In genomic region chr10:93462881-93463280, GRCh38 we compare ENCODE assay signal across 9 cellular contexts. TPM values are rescaled to one million over a fixed set of nuclear protein-coding genes. Genes with fewer than 3 reads are reported as not detected.
A peak's percentile ranks its signal among the peaks of the same experiment; 100 is the strongest.
DNase-seq lines count a peak whose midpoint lies in the region; ATAC-seq, FAIRE-seq and TF ChIP-seq lines count a peak whose summit lies in the region.
"Had no signal": no experiment of that assay in that cellular context is flagged by ENCODE, and none has a peak within 500 bp of the region (broad histone marks: within the 10 kb centered on the region; RNA-seq: fewer than 3 reads in every experiment).

No MANE protein-coding gene starts in this region.

- intact Hi-C loops in HCT116 (cut with micrococcal nuclease) = no loop called here

- DNase-seq in HCT116 (ENCODE audit: low read depth, low spot score) (no peak), SJCRH30 (peak; percentile 59 to 74), endodermal cell (peak; percentile 31), GM19239 (ENCODE audit: insufficient read length, low spot score) (no peak), HUDEP-2 (lab: John Stamatoyannopoulos, UW; ENCODE audit: unreplicated experiment in 76 of 76) (no peak), GM12891 (ENCODE audit: insufficient read length, low spot score) (no peak), HTR-8/SVneo (ENCODE audit: insufficient read length, low spot score) (no peak)
- DNase-seq in stimulated activated CD4-positive, alpha-beta T cell treated with anti-CD3 and anti-CD28 coated beads, Interleukin-15, amount 100 ng/mL, for 24 hours = peak; percentile 69
- DNase-seq: NCI-H69 had no signal

- H3K36me3 ChIP-seq in HCT116 (ENCODE audit: control insufficient read depth in 1 of 2, insufficient read depth in 2 of 2, low read length in 2 of 2) (peaks cover 0 to 17% of the 10 kb centered on the region in 2 experiments; a peak in 1 of 4 replicates), SJCRH30 (no peaks in the 10 kb centered on the region), endodermal cell (ENCODE audit: control insufficient read depth, insufficient read depth, low read length) (peaks cover 14% of the 10 kb centered on the region)

- POLR2A ChIA-PET in HCT116 (lab: Charles Lee) = interaction anchor here (1.0 to 3.2 kb wide), 4 partner anchors 8 to 26 kb away, joined by 3 to 19 read pairs (median 16); no protein-coding TSS in a partner anchor

- no peak overlapping the region for H3K4me3 Mint-ChIP-seq in endodermal cell

- peak overlapping the region; percentile 33 for H3K27ac Mint-ChIP-seq in endodermal cell

- 89 to 90% methylated on average over 8 to 9 of the region's 9 CpGs for WGBS in endodermal cell (ENCODE audit: insufficient coverage in 1 of 2, insufficient read length in 1 of 2), 2 experiments

- no peaks in the 10 kb centered on the region for H3K27me3 Mint-ChIP-seq in endodermal cell (ENCODE audit: insufficient read depth)

- TF ChIP-seq POLR2A in HCT116 (IDR thresholded peaks at IDR 0.05; ENCODE audit: borderline replicate concordance, extremely low read depth, insufficient read depth, insufficient read length) (no peak), GM12891 (IDR thresholded peaks at IDR 0.05; ENCODE audit: low read depth, low read length) (no peak)

- BruUV-seq in HCT116 (replicated peaks; lab: Mats Ljungman, UMichigan) = no TSS peak

- no peaks in the 10 kb centered on the region for H3K9me3 ChIP-seq in HCT116 (ENCODE audit: control insufficient read depth in 1 of 2, insufficient read depth in 1 of 2, low read depth in 1 of 2, low read length in 2 of 2)
- no peaks in the 10 kb centered on the region; the same call in 1 of the 2 replicates for H3K9me3 ChIP-seq in SJCRH30 (replicated peaks)
- H3K9me3 ChIP-seq in endodermal cell (ENCODE audit: control insufficient read depth, low read length) = no peaks in the 10 kb centered on the region

- peaks cover 86 to 93% of the 10 kb centered on the region in 2 experiments for H3K4me1 ChIP-seq in HCT116 (ENCODE audit: control insufficient read depth in 1 of 2, insufficient read depth in 2 of 2, low read length in 2 of 2)
- peaks cover 63% of the 10 kb centered on the region for H3K4me1 ChIP-seq in SJCRH30
- no peaks in the 10 kb centered on the region for H3K4me1 ChIP-seq in endodermal cell (ENCODE audit: control insufficient read depth, insufficient read depth, low read length)

- H3K4me2 ChIP-seq in HCT116 (ENCODE audit: low read length) = peak overlapping the region; percentile 76

- peaks cover 18% of the 10 kb centered on the region for H3K36me3 Mint-ChIP-seq in endodermal cell (ENCODE audit: low read depth)

- peaks cover 27% of the 10 kb centered on the region for H3K4me1 Mint-ChIP-seq in endodermal cell

- peaks cover 93% of the 10 kb centered on the region for H3K79me2 ChIP-seq in HCT116 (ENCODE audit: insufficient read depth, low read length)

- H3K9me3 Mint-ChIP-seq in endodermal cell = no peaks in the 10 kb centered on the region

- no peaks in the 10 kb centered on the region for H3K9me2 ChIP-seq in HCT116 (ENCODE audit: insufficient read depth)

- no peak for TF ChIP-seq RAD21 in HCT116 (IDR thresholded peaks at IDR 0.05; ENCODE audit: low read depth)

- RAD21 ChIA-PET in HCT116 (lab: Charles Lee; ENCODE audit: low non-redundant PET in 1 of 2, low total read pairs in 2 of 2, uncharacterized antibody in 2 of 2, unreplicated experiment in 2 of 2) = interaction anchor here in 1 of 2 experiments (1.0 kb wide), 1 partner anchor 19 kb away, joined by 3 read pairs; the partner anchor contains the start of gene MYOF

- H3K27ac ChIP-seq in HCT116 (ENCODE audit: low read depth, low read length) (peak overlapping the region; percentile 98), SJCRH30 (peak overlapping the region; percentile 77), endodermal cell (ENCODE audit: low read depth, low read length) (no peak overlapping the region)

- FAIRE-seq in GM19239 (lab: Jason Lieb, UNC) (no peak), GM12891 (lab: Jason Lieb, UNC) (no peak), HTR-8/SVneo (lab: Jason Lieb, UNC) (no peak)

- CTCF ChIA-PET in HCT116 (lab: Charles Lee) = interaction anchor here (1.1 to 2.6 kb wide), 3 partner anchors 20 to 86 kb away, joined by 3 to 13 read pairs (median 6); partner anchors contain the start of gene MYOF

- ATAC-seq in HCT116 = no peak

- H4K20me1 ChIP-seq in HCT116 (ENCODE audit: insufficient read depth) = no peaks in the 10 kb centered on the region

- TF ChIP-seq CTCF in HCT116 (IDR thresholded peaks at IDR 0.05 in 2 of 3, conservative IDR thresholded peaks at IDR 0.05 in 1 of 3; ENCODE audit: borderline replicate concordance in 1 of 3, insufficient read depth in 1 of 3, low read depth in 2 of 3, low read length in 2 of 3) = no peak
- TF ChIP-seq CTCF in endodermal cell (conservative IDR thresholded peaks at IDR 0.05) = no peak

- no peak overlapping the region for H2AFZ ChIP-seq in HCT116 (ENCODE audit: low read depth, low read length, poor library complexity, severe bottlenecking)

- peak overlapping the region; percentile 65 for H3K9ac ChIP-seq in HCT116 (ENCODE audit: low read length)
- no peak overlapping the region for H3K9ac ChIP-seq in endodermal cell (ENCODE audit: extremely low read depth, low read length, poor library complexity, severe bottlenecking)

- H3K27me3 ChIP-seq in HCT116 (ENCODE audit: insufficient read depth, low read length) = no peaks in the 10 kb centered on the region
- no peaks in the 10 kb centered on the region for H3K27me3 ChIP-seq in SJCRH30
- no peaks in the 10 kb centered on the region for H3K27me3 ChIP-seq in endodermal cell (ENCODE audit: control insufficient read depth, insufficient read depth, low read length, poor library complexity, severe bottlenecking)

- H3K4me3 ChIP-seq in HCT116 (replicated peaks in 1 of 2; ENCODE audit: low read depth in 1 of 2, low read length in 2 of 2) (no peak overlapping the region), SJCRH30 (no peak overlapping the region), endodermal cell (ENCODE audit: low read length) (no peak overlapping the region)

TF ChIP-seq in HCT116, 20 proteins besides CTCF, POLR2A, EP300 and RAD21:
- TF ChIP-seq POLR2AphosphoS5 (IDR thresholded peaks at IDR 0.05; ENCODE audit: low read depth, low read length) (0 out of 2 replicates have a peak, but pooled peaks have one; percentile 18), SIN3A (IDR thresholded peaks at IDR 0.05; ENCODE audit: low read depth) (no peak)

TF ChIP-seq in GM12891, 5 proteins besides CTCF, POLR2A, EP300 and RAD21:
- TF ChIP-seq POU2F2 (IDR thresholded peaks at IDR 0.05; ENCODE audit: low read depth, low read length) (no peak), POLR2AphosphoS5 (IDR thresholded peaks at IDR 0.05; ENCODE audit: low read depth, low read length) (no peak), TAF1 (IDR thresholded peaks at IDR 0.05; ENCODE audit: low read depth, low read length) (no peak), SPI1 (IDR thresholded peaks at IDR 0.05; ENCODE audit: low read depth, low read length) (no peak), PAX5 (IDR thresholded peaks at IDR 0.05; ENCODE audit: insufficient read depth, low read length, severe bottlenecking) (no peak)

RNA-seq across cellular contexts. Expression of gene MYOF, which starts 19.3 kb away (rescaled TPM):
- total RNA-seq in HCT116 (2021; ENCODE audit: unreplicated experiment) = 250 TPM
- polyA plus RNA-seq in HCT116 (2012) = 119 and 134 TPM in 2 replicates
- 4.2 and 4.6 TPM in 2 replicates for total RNA-seq in SJCRH30 (2014; rRNA removed; shearing (Covaris generic))
- total RNA-seq in endodermal cell = 10 to 100 TPM; 37.4 to 93.8 TPM
- polyA plus RNA-seq in endodermal cell (2013, experiment 1 of 2) = 15.6 TPM
- 21.2 TPM for polyA plus RNA-seq in endodermal cell (2013, experiment 2 of 2)
- polyA plus RNA-seq in GM12891 (2012; ENCODE audit: low read depth, missing spikeins) = 0.37 TPM

RNA-seq across cellular contexts. Expression of gene CEP55, which starts 33.5 kb away (rescaled TPM):
- total RNA-seq in HCT116 (2021; ENCODE audit: unreplicated experiment) (63.7 TPM), endodermal cell (10 to 100 TPM; 50.3 to 66.8 TPM)
- 24.8 and 38.0 TPM in 2 replicates for polyA plus RNA-seq in HCT116 (2012)
- 43.2 and 49.4 TPM in 2 replicates for total RNA-seq in SJCRH30 (2014; rRNA removed; shearing (Covaris generic))
- polyA plus RNA-seq in endodermal cell (2013, experiment 1 of 2) = 39.2 TPM
- 45.6 TPM for polyA plus RNA-seq in endodermal cell (2013, experiment 2 of 2)
- polyA plus RNA-seq in GM12891 (2012; ENCODE audit: low read depth, missing spikeins) = 16.6 TPM

Comparison
In these comparisons a context has a peak if more than half of its experiments do, and no peak if none do; other contexts are left out.
1. DNase-seq: peak in SJCRH30 (2 of 2), endodermal cell (single experiment) and stimulated activated CD4-positive, alpha-beta T cell treated with anti-CD3 and anti-CD28 coated beads, Interleukin-15, amount 100 ng/mL, for 24 hours (single experiment); none in HCT116 (single experiment), GM19239 (single experiment), HUDEP-2 (0 of 76), GM12891 (single experiment) and HTR-8/SVneo (single experiment).